ENCODE assay signal across 1 cellular context in the genomic region with DNA sequence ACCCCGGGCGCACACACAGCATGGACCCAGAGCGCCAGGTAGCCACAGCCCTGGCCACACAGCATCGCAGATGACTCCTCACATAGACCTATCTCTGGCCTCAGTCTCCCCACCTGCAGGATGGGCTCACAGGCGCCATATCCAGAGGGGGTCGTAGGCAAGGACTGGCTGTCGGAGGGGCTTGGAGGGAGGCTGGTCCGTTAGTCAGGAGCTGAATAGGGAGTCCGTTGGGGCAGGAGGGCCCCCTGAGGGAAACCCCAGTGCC.
TF ChIP-seq lines count a peak whose summit lies in the region.

No MANE protein-coding gene starts in this region.

TF ChIP-seq in WTC11, 78 proteins besides CTCF, POLR2A, EP300 and RAD21 (continued from another document):
- TF ChIP-seq, protein P1, sequence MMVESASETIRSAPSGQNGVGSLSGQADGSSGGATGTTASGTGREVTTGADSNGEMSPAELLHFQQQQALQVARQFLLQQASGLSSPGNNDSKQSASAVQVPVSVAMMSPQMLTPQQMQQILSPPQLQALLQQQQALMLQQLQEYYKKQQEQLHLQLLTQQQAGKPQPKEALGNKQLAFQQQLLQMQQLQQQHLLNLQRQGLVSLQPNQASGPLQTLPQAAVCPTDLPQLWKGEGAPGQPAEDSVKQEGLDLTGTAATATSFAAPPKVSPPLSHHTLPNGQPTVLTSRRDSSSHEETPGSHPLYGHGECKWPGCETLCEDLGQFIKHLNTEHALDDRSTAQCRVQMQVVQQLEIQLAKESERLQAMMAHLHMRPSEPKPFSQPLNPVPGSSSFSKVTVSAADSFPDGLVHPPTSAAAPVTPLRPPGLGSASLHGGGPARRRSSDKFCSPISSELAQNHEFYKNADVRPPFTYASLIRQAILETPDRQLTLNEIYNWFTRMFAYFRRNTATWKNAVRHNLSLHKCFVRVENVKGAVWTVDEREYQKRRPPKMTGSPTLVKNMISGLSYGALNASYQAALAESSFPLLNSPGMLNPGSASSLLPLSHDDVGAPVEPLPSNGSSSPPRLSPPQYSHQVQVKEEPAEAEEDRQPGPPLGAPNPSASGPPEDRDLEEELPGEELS (CRISPR knock-in tag; IDR thresholded peaks at IDR 0.05) = no peak
- no peak for TF ChIP-seq TEAD1 (CRISPR knock-in tag; IDR thresholded peaks at IDR 0.05)
- TF ChIP-seq, protein P2, sequence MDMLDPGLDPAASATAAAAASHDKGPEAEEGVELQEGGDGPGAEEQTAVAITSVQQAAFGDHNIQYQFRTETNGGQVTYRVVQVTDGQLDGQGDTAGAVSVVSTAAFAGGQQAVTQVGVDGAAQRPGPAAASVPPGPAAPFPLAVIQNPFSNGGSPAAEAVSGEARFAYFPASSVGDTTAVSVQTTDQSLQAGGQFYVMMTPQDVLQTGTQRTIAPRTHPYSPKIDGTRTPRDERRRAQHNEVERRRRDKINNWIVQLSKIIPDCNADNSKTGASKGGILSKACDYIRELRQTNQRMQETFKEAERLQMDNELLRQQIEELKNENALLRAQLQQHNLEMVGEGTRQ (CRISPR knock-in tag; IDR thresholded peaks at IDR 0.05) = no peak
- no peak for TF ChIP-seq ELF4 (CRISPR knock-in tag; IDR thresholded peaks at IDR 0.05; ENCODE audit: low read depth)
- TF ChIP-seq FOXJ3 (CRISPR knock-in tag; IDR thresholded peaks at IDR 0.05; ENCODE audit: borderline replicate concordance) = no peak
- no peak for TF ChIP-seq ZNF121 (CRISPR knock-in tag; IDR thresholded peaks at IDR 0.05)
- TF ChIP-seq MXD4 (CRISPR knock-in tag; IDR thresholded peaks at IDR 0.05; ENCODE audit: borderline replicate concordance) = no peak
- TF ChIP-seq, protein P3, sequence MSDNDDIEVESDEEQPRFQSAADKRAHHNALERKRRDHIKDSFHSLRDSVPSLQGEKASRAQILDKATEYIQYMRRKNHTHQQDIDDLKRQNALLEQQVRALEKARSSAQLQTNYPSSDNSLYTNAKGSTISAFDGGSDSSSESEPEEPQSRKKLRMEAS (CRISPR knock-in tag; IDR thresholded peaks at IDR 0.05) = no peak
- TF ChIP-seq RELA (CRISPR knock-in tag; IDR thresholded peaks at IDR 0.05; ENCODE audit: borderline replicate concordance) = no peak
- TF ChIP-seq ZNF396 (CRISPR knock-in tag; IDR thresholded peaks at IDR 0.05; ENCODE audit: borderline replicate concordance) = no peak
